11 cellular contexts compared by ENCODE assay signal in the genomic region with DNA sequence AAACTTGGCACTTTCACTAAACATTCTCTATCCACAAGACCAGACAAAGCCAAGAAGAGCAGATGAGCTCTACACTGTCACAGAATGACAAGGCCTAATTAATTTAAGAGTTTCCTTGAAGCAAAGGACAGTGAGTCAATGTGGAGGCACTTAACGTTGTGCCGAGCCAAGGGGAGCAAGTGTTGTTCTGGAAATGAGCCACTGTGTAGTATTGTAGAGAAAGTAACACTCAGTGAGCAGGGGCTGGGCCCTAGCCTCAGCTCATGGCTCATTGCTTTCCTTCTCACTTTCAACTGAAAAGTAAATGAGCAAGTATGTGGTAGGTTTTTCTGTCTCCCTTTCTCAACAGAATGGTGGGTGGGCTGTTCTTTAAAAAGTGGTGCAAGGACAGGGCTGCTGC. TPM values are rescaled to one million over a fixed set of nuclear protein-coding genes. Genes with fewer than 3 reads are reported as not detected.
DNase-seq lines count a peak whose midpoint lies in the region; ATAC-seq and TF ChIP-seq lines count a peak whose summit lies in the region.
"Had no signal": no experiment of that assay in that cellular context is flagged by ENCODE, and none has a peak within 500 bp of the region (broad histone marks: within the 10 kb centered on the region; RNA-seq: fewer than 3 reads in every experiment).

No MANE protein-coding gene starts in this region.

- H3K27me3 ChIP-seq in lower lobe of right lung (ENCODE audit: low read depth) = no peaks in the 10 kb centered on the region
- H3K27me3 ChIP-seq: Peyer's patch, testis had no signal

- H3K4me1 ChIP-seq in lower lobe of right lung = peaks cover 48% of the 10 kb centered on the region

- TF ChIP-seq CTCF in lower lobe of right lung (IDR thresholded peaks at IDR 0.05) = no peak

- no peaks in the 10 kb centered on the region for H3K9me3 ChIP-seq in lower lobe of right lung
- H3K9me3 ChIP-seq: Peyer's patch, testis had no signal

- no peaks in the 10 kb centered on the region for H3K36me3 ChIP-seq in lower lobe of right lung
- H3K36me3 ChIP-seq: Peyer's patch had no signal

- DNase-seq in lower lobe of right lung (no peak), NCI-H1092 (lab: John Stamatoyannopoulos, UW) (no peak), SW480 (ENCODE audit: low spot score) (no peak), NCI-H2081 treated with DMSO at 0.1 percent for 48 hours (lab: John Stamatoyannopoulos, UW) (no peak)
- no peak for DNase-seq in activated CD8-positive, alpha-beta memory T cell treated with anti-CD3 and anti-CD28 coated beads, Interleukin-2, amount 50 U/mL, for 48 hours
- DNase-seq: Peyer's patch, testis had no signal

- H3K27ac ChIP-seq in lower lobe of right lung = peak overlapping the region; percentile 2
- H3K27ac ChIP-seq: Peyer's patch, testis had no signal

- ATAC-seq in GM18861 (IDR thresholded peaks at IDR 0.05; ENCODE audit: unreplicated experiment) (peak; percentile 59), GM21423 (IDR thresholded peaks at IDR 0.05; ENCODE audit: unreplicated experiment) (peak; percentile 63), HG03280 (IDR thresholded peaks at IDR 0.05; ENCODE audit: unreplicated experiment) (peak; percentile 75), lower lobe of right lung (peak; percentile 11 to 39)

- intact Hi-C loops in lower lobe of right lung (cut with DNase I) = no loop called here

- H3K4me3 ChIP-seq in lower lobe of right lung = no peak overlapping the region
- H3K4me3 ChIP-seq: Peyer's patch, smooth muscle cell, testis had no signal

RNA-seq across cellular contexts. Expression of a gene that starts 11.7 kb away (rescaled TPM):
- 46.9 TPM for total RNA-seq in lower lobe of right lung

Comparison
In these comparisons a context has a peak if more than half of its experiments do, and no peak if none do; other contexts are left out.
1. ATAC-seq: peak in every context shown above with its lines; median percentile 75 in HG03280; 63 in GM21423; 59 in GM18861; 25 in lower lobe of right lung.